Comparison of ENCODE assay signal across 8 cellular contexts in genomic region chr14:20873370-20874177, GRCh38. TPM values are rescaled to one million over a fixed set of nuclear protein-coding genes. Genes with fewer than 3 reads are reported as not detected.
DNase-seq lines count a peak whose midpoint lies in the region; ATAC-seq and TF ChIP-seq lines count a peak whose summit lies in the region.

No MANE protein-coding gene starts in this region.

- H3K4me2 ChIP-seq in GM23248 (ENCODE audit: unreplicated experiment), result no peak overlapping the region

- H4K20me1 ChIP-seq in GM23248 (ENCODE audit: insufficient read depth), result no peaks in the 10 kb centered on the region

- no peak overlapping the region for H3K4me3 ChIP-seq in Caco-2 (ENCODE audit: low read depth, low read length)
- peak overlapping the region; percentile 25 for H3K4me3 ChIP-seq in GM23248

- 18 to 24% methylated on average over 26 of the region's 26 CpGs for WGBS in GM23248 (ENCODE audit: low coverage in 1 of 2, low lambda C conversion rate in 2 of 2, missing lambda C conversion rate in 2 of 2), 2 experiments

- DNase-seq in Caco-2, result peak; percentile 55 to 73
- peak; percentile 80 for DNase-seq in GM23248
- peak; percentile 24 for DNase-seq in NCI-H446 treated with DMSO at 0.1 percent for 48 hours (lab: John Stamatoyannopoulos, UW)
- DNase-seq in activated CD8-positive, alpha-beta memory T cell treated with anti-CD3 and anti-CD28 coated beads, Interleukin-2, amount 10 ng/mL, durations not matched to agents 7 days and 5 days, result peak; percentile 86
- DNase-seq in erythroblast (lab: John Stamatoyannopoulos, UW), result peak; percentile 78 to 86
- DNase-seq in mucosa of gallbladder (ENCODE audit: low spot score), result peak; percentile 79
- DNase-seq in stimulated activated CD8-positive, alpha-beta memory T cell treated with anti-CD3 and anti-CD28 coated beads, Interleukin-4, amount 100 ng/mL, for 4 hours (ENCODE audit: low read depth in 2 of 2, low spot score in 1 of 2), result peak; percentile 32 to 51
- no peak for DNase-seq in NCI-H226

- H2AFZ ChIP-seq in GM23248, result peak overlapping the region; percentile 83

- no peaks in the 10 kb centered on the region for H3K36me3 Mint-ChIP-seq in Caco-2 (ENCODE audit: insufficient read depth, unreplicated experiment)
- no peaks in the 10 kb centered on the region for H3K36me3 Mint-ChIP-seq in activated CD8-positive, alpha-beta memory T cell treated with anti-CD3 and anti-CD28 coated beads, Interleukin-2, amount 10 ng/mL, durations not matched to agents 7 days and 5 days

- H3K27ac Mint-ChIP-seq in Caco-2 (ENCODE audit: unreplicated experiment), result no peak overlapping the region
- H3K27ac Mint-ChIP-seq in activated CD8-positive, alpha-beta memory T cell treated with anti-CD3 and anti-CD28 coated beads, Interleukin-2, amount 10 ng/mL, durations not matched to agents 7 days and 5 days, result no peak overlapping the region

- in situ Hi-C loops in GM23248 (cut with MboI), result no loop called here

- H3K9me3 Mint-ChIP-seq in Caco-2 (ENCODE audit: unreplicated experiment), result no peaks in the 10 kb centered on the region
- no peaks in the 10 kb centered on the region for H3K9me3 Mint-ChIP-seq in activated CD8-positive, alpha-beta memory T cell treated with anti-CD3 and anti-CD28 coated beads, Interleukin-2, amount 10 ng/mL, durations not matched to agents 7 days and 5 days (ENCODE audit: low read depth)

- intact Hi-C loops in Caco-2 (cut with micrococcal nuclease; ENCODE audit: unreplicated experiment), result loop anchor here (2.0 to 5.0 kb wide), 3 partner anchors 15 to 99 kb away; no protein-coding TSS in a partner anchor

- no peaks in the 10 kb centered on the region for H3F3A ChIP-seq in GM23248 (ENCODE audit: insufficient read depth)

- H3K4me3 Mint-ChIP-seq in Caco-2 (ENCODE audit: unreplicated experiment), result no peak overlapping the region
- peak overlapping the region; percentile 8 for H3K4me3 Mint-ChIP-seq in activated CD8-positive, alpha-beta memory T cell treated with anti-CD3 and anti-CD28 coated beads, Interleukin-2, amount 10 ng/mL, durations not matched to agents 7 days and 5 days

- peaks cover 14% of the 10 kb centered on the region for H3K27me3 Mint-ChIP-seq in Caco-2 (ENCODE audit: insufficient read depth, unreplicated experiment)
- H3K27me3 Mint-ChIP-seq in activated CD8-positive, alpha-beta memory T cell treated with anti-CD3 and anti-CD28 coated beads, Interleukin-2, amount 10 ng/mL, durations not matched to agents 7 days and 5 days, result peaks cover 38% of the 10 kb centered on the region

- H3K9ac ChIP-seq in GM23248, result no peak overlapping the region

- H3K36me3 ChIP-seq in Caco-2 (ENCODE audit: control insufficient read depth, insufficient read depth, low read length), result no peaks in the 10 kb centered on the region
- H3K36me3 ChIP-seq in GM23248 (ENCODE audit: low read depth), result no peaks in the 10 kb centered on the region

- POLR2A ChIA-PET in Caco-2 (lab: Charles Lee), result no interaction called here

- H3K27me3 ChIP-seq in Caco-2 (replicated peaks; ENCODE audit: control insufficient read depth, insufficient read depth, low read length) (no peaks in the 10 kb centered on the region; the same call in 1 of the 2 replicates), GM23248 (replicated peaks; ENCODE audit: insufficient read depth) (0 out of 2 replicates have a peak, but pooled peaks cover 11% of the 10 kb centered on the region)

- H3K9me3 ChIP-seq in Caco-2 (no peaks in the 10 kb centered on the region), GM23248 (ENCODE audit: low read depth) (no peaks in the 10 kb centered on the region)

- no peak overlapping the region for H3K27ac ChIP-seq in GM23248

- peak; percentile 90 for ATAC-seq in activated CD8-positive, alpha-beta memory T cell treated with anti-CD3 and anti-CD28 coated beads, Interleukin-2, amount 10 ng/mL, durations not matched to agents 7 days and 5 days

- TF ChIP-seq CTCF in Caco-2 (IDR thresholded peaks at IDR 0.05; ENCODE audit: insufficient read depth in 1 of 2, low read depth in 1 of 2, low read length in 1 of 2, severe bottlenecking in 1 of 2, unreplicated experiment in 1 of 2), result peak; percentile 71 to 77

- no peaks in the 10 kb centered on the region for H3K79me2 ChIP-seq in GM23248 (ENCODE audit: insufficient read depth)

- no peaks in the 10 kb centered on the region for H3K9me2 ChIP-seq in GM23248 (ENCODE audit: insufficient read depth)

- CTCF ChIA-PET in Caco-2 (lab: Charles Lee), result interaction anchor here (0.8 to 1.3 kb wide), 6 partner anchors 14 to 183 kb away, joined by 3 to 6 read pairs (median 4); no protein-coding TSS in a partner anchor
- CTCF ChIA-PET in activated CD8-positive, alpha-beta memory T cell treated with anti-CD3 and anti-CD28 coated beads, Interleukin-2, amount 10 ng/mL, durations not matched to agents 7 days and 5 days (lab: Charles Lee), result interaction anchor here (0.7 to 3.1 kb wide), 21 partner anchors 12 to 449 kb away, joined by 3 to 26 read pairs (median 4); no protein-coding TSS in a partner anchor

- H3K4me1 ChIP-seq in Caco-2 (no peaks in the 10 kb centered on the region), GM23248 (ENCODE audit: insufficient read depth) (no peaks in the 10 kb centered on the region)

- TF ChIP-seq POLR2A in erythroblast (IDR thresholded peaks at IDR 0.05; ENCODE audit: low read length), result no peak

- no TSS peak for BruUV-seq in Caco-2 (replicated peaks; lab: Mats Ljungman, UMichigan)

- H3K4me1 Mint-ChIP-seq in Caco-2 (ENCODE audit: low read depth, unreplicated experiment), result no peaks in the 10 kb centered on the region
- H3K4me1 Mint-ChIP-seq in activated CD8-positive, alpha-beta memory T cell treated with anti-CD3 and anti-CD28 coated beads, Interleukin-2, amount 10 ng/mL, durations not matched to agents 7 days and 5 days, result peaks cover 16% of the 10 kb centered on the region

RNA-seq across cellular contexts. Expression of gene RNASE3, which starts 17.6 kb away (rescaled TPM):
- total RNA-seq in Caco-2 (2022), result not detected in 2 replicates
- total RNA-seq in GM23248 (2014; rRNA removed; shearing (Covaris generic)), result not detected in 2 replicates
- not detected in 2 replicates for polyA plus RNA-seq in GM23248 (2016; fragmentation: Nextera tagmentation; extraction: Ambion mirVana)
- total RNA-seq in activated CD8-positive, alpha-beta memory T cell treated with anti-CD3 and anti-CD28 coated beads, Interleukin-2, amount 10 ng/mL, durations not matched to agents 7 days and 5 days, result not detected
- total RNA-seq in mucosa of gallbladder, result 0.52 TPM
